Comparison of ENCODE assay signal across 11 cellular contexts in the genomic region with DNA sequence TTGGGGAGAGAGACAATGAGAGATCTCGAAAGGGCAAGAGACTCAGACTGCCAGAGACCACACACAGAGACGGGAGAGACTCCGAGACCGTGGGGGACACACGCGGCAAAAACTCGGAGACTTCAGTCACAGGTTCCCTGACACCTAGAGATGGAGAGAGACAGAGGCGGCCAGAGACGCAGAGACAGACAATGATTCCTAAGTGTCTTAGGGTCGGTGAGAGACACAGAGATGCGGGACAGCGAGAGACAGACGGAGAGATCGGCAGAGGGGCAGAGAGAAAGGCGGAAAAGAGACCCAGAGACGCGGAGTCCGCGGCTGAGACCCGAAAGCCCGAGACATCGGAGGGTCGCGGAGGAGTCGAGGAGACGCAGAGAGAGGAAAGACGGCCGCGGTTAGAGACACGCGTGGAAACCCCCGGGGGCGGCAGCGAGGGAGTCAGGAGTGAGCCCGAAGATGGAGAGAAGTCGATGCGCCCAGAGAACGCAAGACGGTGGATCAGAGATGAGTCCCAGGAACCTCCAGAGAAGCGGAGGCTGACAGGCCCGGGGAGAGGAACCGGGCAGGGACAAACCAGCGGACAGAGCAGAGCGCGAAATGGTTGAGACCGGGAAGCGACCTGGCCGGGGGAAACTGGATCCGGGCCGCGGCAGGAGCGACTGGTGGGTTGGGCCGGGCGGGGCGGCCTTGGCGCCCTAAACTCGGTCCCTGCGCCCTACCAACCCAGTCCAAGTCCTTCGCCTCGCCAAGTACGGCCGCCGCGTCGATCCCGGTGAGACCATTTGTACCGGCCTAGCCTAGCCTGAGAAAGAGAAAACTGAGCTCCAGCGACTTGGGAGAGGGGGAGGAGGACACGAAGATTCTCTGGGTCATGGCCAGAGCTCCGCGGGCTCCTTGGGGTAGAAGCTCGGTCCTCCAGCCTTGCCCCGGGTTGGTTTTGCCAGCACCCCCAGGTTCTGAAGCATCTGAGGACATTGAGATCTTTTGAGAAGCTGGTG. TPM values are rescaled to one million over a fixed set of nuclear protein-coding genes. Genes with fewer than 3 reads are reported as not detected.
DNase-seq lines count a peak whose midpoint lies in the region; ATAC-seq, FAIRE-seq and TF ChIP-seq lines count a peak whose summit lies in the region.
"Had no signal": no experiment of that assay in that cellular context is flagged by ENCODE, and none has a peak within 500 bp of the region (broad histone marks: within the 10 kb centered on the region; RNA-seq: fewer than 3 reads in every experiment).

No MANE protein-coding gene starts in this region.

- H3K79me1 ChIP-seq in IMR-90 (ENCODE audit: low read depth in 1 of 2, low read length in 2 of 2) (no peaks in the 10 kb centered on the region), neuronal stem cell (ENCODE audit: low read depth, low read length) (peaks cover 7% of the 10 kb centered on the region)

- peak overlapping the region; percentile 99 for H2BK12ac ChIP-seq in neuronal stem cell (ENCODE audit: low read length)

- intact Hi-C loops in IMR-90 (cut with micrococcal nuclease): no loop called here

- H2AFZ ChIP-seq in IMR-90 (replicated peaks; ENCODE audit: low read length, poor library complexity) (peak overlapping the region; percentile 51), neuronal stem cell (ENCODE audit: low read length) (peak overlapping the region; percentile 80), MM.1S (ENCODE audit: low read length) (no peak overlapping the region)

- in situ Hi-C loops in IMR-90 (cut with MboI; ENCODE audit: low sequenced_read_pairs): loop anchor here (5.0 kb wide), 1 partner anchor 448 kb away; no protein-coding TSS in a partner anchor

- no peak overlapping the region for H2BK20ac ChIP-seq in IMR-90 (ENCODE audit: low read depth, low read length)

- TF ChIP-seq RAD21 in IMR-90 (IDR thresholded peaks at IDR 0.05; ENCODE audit: low read length): no peak

- H3K27me3 ChIP-seq in IMR-90 (ENCODE audit: control insufficient read depth, insufficient read depth, low read length) (peaks cover 78% of the 10 kb centered on the region), ectodermal cell (ENCODE audit: control insufficient read depth, insufficient read depth, low read length, poor library complexity, severe bottlenecking) (peaks cover 73% of the 10 kb centered on the region), neuronal stem cell (ENCODE audit: control insufficient read depth in 3 of 3, insufficient read depth in 3 of 3, low read depth in 1 of 3, low read length in 3 of 3) (peaks cover 8 to 88% (median 45%) of the 10 kb centered on the region in 3 experiments), MM.1S (replicated peaks; ENCODE audit: insufficient read depth, low read length) (peaks cover 23% of the 10 kb centered on the region; the same call in 1 of the 2 replicates)

- H3K56ac ChIP-seq in IMR-90 (ENCODE audit: extremely low read depth, insufficient read depth, low read length): no peak overlapping the region

- no peaks in the 10 kb centered on the region for H3K79me2 ChIP-seq in MM.1S (ENCODE audit: low read length)

- ATAC-seq in IMR-90 (ENCODE audit: low read depth) (no peak), HG02840 (IDR thresholded peaks at IDR 0.05; ENCODE audit: low FRiP score, unreplicated experiment) (no peak)
- ATAC-seq: Right ventricle myocardium inferior had no signal

- BruUV-seq in IMR-90 (replicated peaks; lab: Mats Ljungman, UMichigan): no TSS peak

- H3K9me2 ChIP-seq in MM.1S (replicated peaks; ENCODE audit: insufficient read depth, low read length): no peaks in the 10 kb centered on the region

- no peak overlapping the region for H2AK9ac ChIP-seq in IMR-90 (replicated peaks; ENCODE audit: low read depth, low read length, poor library complexity)

- TF ChIP-seq POLR2A in IMR-90 (IDR thresholded peaks at IDR 0.05; ENCODE audit: low read depth, low read length): no peak

- no peak overlapping the region for H2BK5ac ChIP-seq in IMR-90 (ENCODE audit: low read depth, low read length, poor library complexity, severe bottlenecking)
- peak overlapping the region; percentile 87 for H2BK5ac ChIP-seq in neuronal stem cell (ENCODE audit: low read length)

- no peak overlapping the region for H4K5ac ChIP-seq in IMR-90 (ENCODE audit: low read depth, low read length)

- no peak overlapping the region for H2BK120ac ChIP-seq in IMR-90 (ENCODE audit: low read depth, low read length)
- H2BK120ac ChIP-seq in neuronal stem cell (ENCODE audit: low read depth, low read length): peak overlapping the region; percentile 93

- H3K9ac ChIP-seq in IMR-90 (ENCODE audit: low read depth, low read length) (no peak overlapping the region), neuronal stem cell (ENCODE audit: low read depth, low read length, poor library complexity) (peak overlapping the region; percentile 45), MM.1S (ENCODE audit: low read length) (no peak overlapping the region)

- H3K4me3 ChIP-seq in IMR-90 (ENCODE audit: insufficient read depth, low read depth, low read length): no peak overlapping the region
- H3K4me3 ChIP-seq in ectodermal cell (ENCODE audit: insufficient read depth, low read depth, low read length): peak overlapping the region; percentile 28
- no peak overlapping the region for H3K4me3 ChIP-seq in neuronal stem cell (ENCODE audit: low read length in 2 of 2)
- H3K4me3 ChIP-seq in MM.1S (ENCODE audit: low read length): no peak overlapping the region

- no peak overlapping the region for H2BK15ac ChIP-seq in IMR-90 (ENCODE audit: low read depth, low read length)
- peak overlapping the region; percentile 64 for H2BK15ac ChIP-seq in neuronal stem cell (ENCODE audit: low read length)

- no peak overlapping the region for H2AK5ac ChIP-seq in IMR-90 (ENCODE audit: low read depth, low read length)
- peak overlapping the region; percentile 92 for H2AK5ac ChIP-seq in neuronal stem cell (ENCODE audit: low read depth, low read length)

- H3K4ac ChIP-seq in IMR-90 (ENCODE audit: low read depth, low read length) (no peak overlapping the region), neuronal stem cell (ENCODE audit: low read length) (no peak overlapping the region)

- CTCF ChIA-PET in IMR-90 (lab: Yijun Ruan, JAX): interaction anchor here (0.6 kb wide), 1 partner anchor 280 kb away, joined by 6 read pairs; no protein-coding TSS in a partner anchor

- H4K8ac ChIP-seq in IMR-90 (ENCODE audit: low read depth in 2 of 2, low read length in 2 of 2) (no peak overlapping the region), neuronal stem cell (ENCODE audit: low read depth, low read length) (no peak overlapping the region)

- H3K18ac ChIP-seq in IMR-90 (ENCODE audit: low read depth, low read length) (no peak overlapping the region), neuronal stem cell (ENCODE audit: low read length) (peak overlapping the region; percentile 91)

- no peak overlapping the region for H3K14ac ChIP-seq in IMR-90 (replicated peaks; ENCODE audit: low read depth, low read length)
- H3K14ac ChIP-seq in neuronal stem cell (ENCODE audit: low read length): no peak overlapping the region

- H4K91ac ChIP-seq in IMR-90 (ENCODE audit: insufficient read depth, low read depth, low read length) (no peak overlapping the region), neuronal stem cell (ENCODE audit: low read depth, low read length, poor library complexity) (no peak overlapping the region)

- H3K9me1 ChIP-seq in IMR-90 (ENCODE audit: insufficient read depth, low read length): no peaks in the 10 kb centered on the region

- no peak for TF ChIP-seq CTCF in IMR-90 (conservative IDR thresholded peaks at IDR 0.05; ENCODE audit: low read depth, low read length)
- TF ChIP-seq CTCF in D721Med (IDR thresholded peaks at IDR 0.05; ENCODE audit: insufficient read depth, missing control alignments): no peak
- no peak for TF ChIP-seq CTCF in MM.1S (IDR thresholded peaks at IDR 0.05; ENCODE audit: low read length)

- H3K27ac ChIP-seq in IMR-90 (ENCODE audit: insufficient read depth, low read length) (no peak overlapping the region), ectodermal cell (ENCODE audit: insufficient read depth, low read depth, low read length, poor library complexity, severe bottlenecking) (no peak overlapping the region), neuronal stem cell (replicated peaks; ENCODE audit: low read length) (no peak overlapping the region), MM.1S (ENCODE audit: low read length) (no peak overlapping the region)

- H3K9me3 ChIP-seq in IMR-90 (ENCODE audit: control insufficient read depth, insufficient read depth, low read length) (no peaks in the 10 kb centered on the region), ectodermal cell (ENCODE audit: control insufficient read depth, low read length) (no peaks in the 10 kb centered on the region), neuronal stem cell (replicated peaks in 1 of 2; ENCODE audit: control insufficient read depth in 2 of 2, insufficient read depth in 1 of 2, low read depth in 1 of 2, low read length in 2 of 2) (peaks cover 0 to 5% of the 10 kb centered on the region in 2 donors), MM.1S (replicated peaks; ENCODE audit: insufficient read depth, low read length) (no peaks in the 10 kb centered on the region)

- no peaks in the 10 kb centered on the region for H3F3A ChIP-seq in MM.1S (ENCODE audit: insufficient read depth, low read length)

- dilution Hi-C loops in IMR-90 (cut with HindIII; ENCODE audit: low sequenced_read_pairs, unreplicated experiment): no loop called here

- H3K4me2 ChIP-seq in IMR-90 (ENCODE audit: low read depth, low read length) (no peak overlapping the region; the same call in 1 of the 2 replicates), neuronal stem cell (ENCODE audit: insufficient read depth, low read length, poor library complexity, severe bottlenecking) (peak overlapping the region; percentile 85), MM.1S (ENCODE audit: low read depth, low read length) (no peak overlapping the region)

- WGBS in IMR-90 (ENCODE audit: extremely low coverage in 2 of 2, insufficient read length in 1 of 2), 2 experiments: 2% methylated on average over 46 of the region's 73 CpGs; no CpG with 5 or more reads in 1 of the 2 experiments
- 8 to 12% methylated on average over 73 of the region's 73 CpGs for WGBS in ectodermal cell, 2 experiments
- WGBS in neuronal stem cell (ENCODE audit: extremely low coverage in 2 of 2, insufficient read length in 2 of 2, insufficient replicate concordance in 1 of 2), 2 donors: no CpG with 5 or more reads among the region's 73 CpGs

- DNase-seq in DMS53 treated with DMSO at 0.1 percent for 48 hours (lab: John Stamatoyannopoulos, UW; ENCODE audit: unreplicated experiment): peak; percentile 45
- no peak for DNase-seq in IMR-90
- peak; percentile 26 for DNase-seq in neuronal stem cell (ENCODE audit: low spot score)
- no peak for DNase-seq in D721Med (ENCODE audit: insufficient read length, low spot score)
- no peak for DNase-seq in activated gamma-delta T cell (lab: John Stamatoyannopoulos, UW)
- DNase-seq in MM.1S: no peak
- DNase-seq: NCI-H1436 treated with DMSO at 0.1 percent for 48 hours; stimulated activated CD4-positive, alpha-beta T cell treated with anti-CD3 and anti-CD28 coated beads, Interleukin-2, amount 100 ng/mL, for 48 hours had no signal

- no peak for FAIRE-seq in D721Med (lab: Jason Lieb, UNC)

- H4K20me1 ChIP-seq in IMR-90 (ENCODE audit: insufficient read depth, low read length) (no peaks in the 10 kb centered on the region), MM.1S (ENCODE audit: insufficient read depth, low read length) (no peaks in the 10 kb centered on the region)

- POLR2A ChIA-PET in IMR-90 (lab: Charles Lee; ENCODE audit: unreplicated experiment): no interaction called here

- no peaks in the 10 kb centered on the region; the same call in 1 of the 2 replicates for H3K4me1 ChIP-seq in IMR-90 (ENCODE audit: control insufficient read depth, insufficient read depth, low read length)
- H3K4me1 ChIP-seq in ectodermal cell (ENCODE audit: control insufficient read depth, insufficient read depth, low read length): peaks cover 47% of the 10 kb centered on the region
- peaks cover 18 to 36% of the 10 kb centered on the region in 2 donors for H3K4me1 ChIP-seq in neuronal stem cell (ENCODE audit: control insufficient read depth in 2 of 2, insufficient read depth in 1 of 2, low read depth in 1 of 2, low read length in 2 of 2)
- H3K4me1 ChIP-seq in MM.1S (ENCODE audit: low read length): no peaks in the 10 kb centered on the region

- no peak overlapping the region for H3K23ac ChIP-seq in IMR-90 (ENCODE audit: low read depth, low read length)
- H3K23ac ChIP-seq in neuronal stem cell (ENCODE audit: low read depth, low read length, poor library complexity): no peak overlapping the region

- H3K36me3 ChIP-seq in IMR-90 (ENCODE audit: control insufficient read depth, insufficient read depth, low read length) (no peaks in the 10 kb centered on the region), ectodermal cell (ENCODE audit: control insufficient read depth, insufficient read depth, low read length) (no peaks in the 10 kb centered on the region), neuronal stem cell (replicated peaks in 1 of 2; ENCODE audit: control insufficient read depth in 2 of 2, insufficient read depth in 2 of 2, low read length in 2 of 2) (peaks cover 0 to 8% of the 10 kb centered on the region in 2 donors), MM.1S (replicated peaks; ENCODE audit: insufficient read depth, low read length) (no peaks in the 10 kb centered on the region)

RNA-seq across cellular contexts. Expression of a gene that starts 7.6 kb away (rescaled TPM):
- not detected in 2 replicates for total RNA-seq in IMR-90 (2012; rRNA removed)
- polyA plus RNA-seq in IMR-90 (2012; rRNA removed): not detected in 2 replicates
- not detected in 2 replicates for polyA plus RNA-seq in IMR-90 (2012; cell fraction: cytosol; rRNA removed)
- not detected in 2 replicates for polyA plus RNA-seq in IMR-90 (2012; cell fraction: nucleus; rRNA removed; ENCODE audit: low replicate concordance)
- 36.3 TPM for polyA plus RNA-seq in ectodermal cell (2013, experiment 1 of 4)
- polyA plus RNA-seq in ectodermal cell (2013, experiment 2 of 4): 55.7 TPM
- 39.0 TPM for polyA plus RNA-seq in ectodermal cell (2013, experiment 3 of 4)
- 43.8 TPM for polyA plus RNA-seq in ectodermal cell (2013, experiment 4 of 4)
- polyA plus RNA-seq in neuronal stem cell (2013, experiment 1 of 2): 8.4 TPM
- polyA plus RNA-seq in neuronal stem cell (2013, experiment 2 of 2): 8.3 TPM
- total RNA-seq: Right ventricle myocardium inferior had no signal

RNA-seq across cellular contexts. Expression of a gene that starts 41.9 kb away (rescaled TPM):
- total RNA-seq in IMR-90 (2012; rRNA removed): 5.6 and 6.3 TPM in 2 replicates
- polyA plus RNA-seq in IMR-90 (2012; rRNA removed): 10.9 and 13.4 TPM in 2 replicates
- 13.3 and 17.0 TPM in 2 replicates for polyA plus RNA-seq in IMR-90 (2012; cell fraction: cytosol; rRNA removed)
- polyA plus RNA-seq in IMR-90 (2012; cell fraction: nucleus; rRNA removed; ENCODE audit: low replicate concordance): 6.4 and 14.7 TPM in 2 replicates
- polyA plus RNA-seq in ectodermal cell (2013, experiment 1 of 4): 3.7 TPM
- polyA plus RNA-seq in ectodermal cell (2013, experiment 2 of 4): 3.1 TPM
- polyA plus RNA-seq in ectodermal cell (2013, experiment 3 of 4): 4.5 TPM
- polyA plus RNA-seq in ectodermal cell (2013, experiment 4 of 4): 4.2 TPM
- 1.0 TPM for polyA plus RNA-seq in neuronal stem cell (2013, experiment 1 of 2)
- 0.90 TPM for polyA plus RNA-seq in neuronal stem cell (2013, experiment 2 of 2)

Comparison
In these comparisons a context has a peak if more than half of its experiments do, and no peak if none do; other contexts are left out.
1. DNase-seq: peak in DMS53 treated with DMSO at 0.1 percent for 48 hours (single experiment) and neuronal stem cell (single experiment); none in IMR-90 (single experiment), D721Med (single experiment), activated gamma-delta T cell (single experiment) and MM.1S (single experiment).